ENCODE assay signal across 20 cellular contexts in genomic region chr11:69294621-69295078, GRCh38. TPM values are rescaled to one million over a fixed set of nuclear protein-coding genes. Genes with fewer than 3 reads are reported as not detected.
DNase-seq lines count a peak whose midpoint lies in the region; ATAC-seq and TF ChIP-seq lines count a peak whose summit lies in the region.
"Had no signal": no experiment of that assay in that cellular context is flagged by ENCODE, and none has a peak within 500 bp of the region (broad histone marks: within the 10 kb centered on the region; RNA-seq: fewer than 3 reads in every experiment).

No MANE protein-coding gene starts in this region.

- no peaks in the 10 kb centered on the region for H4K20me1 ChIP-seq in OCI-LY7 (ENCODE audit: insufficient read depth, low read length)

- no peaks in the 10 kb centered on the region for H3K27me3 Mint-ChIP-seq in activated naive CD4-positive, alpha-beta T cell treated with anti-CD3 and anti-CD28 coated beads, Interleukin-2, amount 50 U/mL, for 24 hours
- peaks cover 15 to 32% (median 21%) of the 10 kb centered on the region in 3 donors for H3K27me3 Mint-ChIP-seq in CD14-positive monocyte (ENCODE audit: low read depth in 3 of 3)

- POLR2A ChIA-PET in OCI-LY7 (lab: Charles Lee), result interaction anchor here (0.9 to 1.1 kb wide), 2 partner anchors 17 to 53 kb away, joined by 3 to 4 read pairs; no protein-coding TSS in a partner anchor

- no peaks in the 10 kb centered on the region for H3K36me3 Mint-ChIP-seq in activated naive CD4-positive, alpha-beta T cell treated with anti-CD3 and anti-CD28 coated beads, Interleukin-2, amount 50 U/mL, for 24 hours
- H3K36me3 Mint-ChIP-seq in CD14-positive monocyte, result peaks cover 0 to 2% of the 10 kb centered on the region in 2 donors
- H3K36me3 Mint-ChIP-seq: CD8-positive, alpha-beta T cell had no signal

- peaks cover 64% of the 10 kb centered on the region for H3K4me1 ChIP-seq in OCI-LY7 (ENCODE audit: insufficient read depth, low read length, poor library complexity, severe bottlenecking)
- peaks cover 8 to 38% of the 10 kb centered on the region in 2 donors for H3K4me1 ChIP-seq in esophagus (ENCODE audit: control insufficient read depth in 2 of 2, insufficient read depth in 2 of 2, low read length in 1 of 2)

- peak overlapping the region; percentile 66 for H3K27ac Mint-ChIP-seq in activated naive CD4-positive, alpha-beta T cell treated with anti-CD3 and anti-CD28 coated beads, Interleukin-2, amount 50 U/mL, for 24 hours
- no peak overlapping the region for H3K27ac Mint-ChIP-seq in CD14-positive monocyte
- H3K27ac Mint-ChIP-seq: CD8-positive, alpha-beta T cell had no signal

- H3K36me3 ChIP-seq in OCI-LY7 (ENCODE audit: insufficient read depth, low read length) (no peaks in the 10 kb centered on the region), esophagus (ENCODE audit: control insufficient read depth in 2 of 2, insufficient read depth in 2 of 2, low read length in 1 of 2) (peaks cover 0 to 3% of the 10 kb centered on the region in 2 donors)
- H3K36me3 ChIP-seq: left lung, vagina had no signal

- peak overlapping the region; percentile 84 for H3K27ac ChIP-seq in OCI-LY7 (ENCODE audit: low read depth, low read length, poor library complexity, severe bottlenecking)
- peak overlapping the region; percentile 26 to 83 for H3K27ac ChIP-seq in esophagus (ENCODE audit: low read depth in 2 of 2, low read length in 1 of 2)
- H3K27ac ChIP-seq: left lung, vagina had no signal

- peak overlapping the region; percentile 72 for H3K4me3 ChIP-seq in OCI-LY7 (ENCODE audit: low read depth, low read length, poor library complexity, severe bottlenecking)
- H3K4me3 ChIP-seq in esophagus (ENCODE audit: low read depth in 1 of 2, low read length in 2 of 2), result peak overlapping the region; percentile 32 to 36
- H3K4me3 ChIP-seq: left lung, vagina had no signal

- H2AFZ ChIP-seq in OCI-LY7 (ENCODE audit: low read length), result no peak overlapping the region

- CTCF ChIA-PET in OCI-LY7 (lab: Charles Lee; ENCODE audit: unreplicated experiment), result interaction anchor here (1.1 kb wide), 1 partner anchor 193 kb away, joined by 4 read pairs; no protein-coding TSS in a partner anchor

- ATAC-seq in GM21786 (IDR thresholded peaks at IDR 0.05; ENCODE audit: unreplicated experiment), result no peak
- no peak for ATAC-seq in GM21423 (IDR thresholded peaks at IDR 0.05; ENCODE audit: unreplicated experiment)
- ATAC-seq in HG02759 (IDR thresholded peaks at IDR 0.05; ENCODE audit: unreplicated experiment), result no peak
- ATAC-seq: CD8-positive, alpha-beta T cell had no signal

- TF ChIP-seq CTCF in OCI-LY7 (conservative IDR thresholded peaks at IDR 0.05; ENCODE audit: low read length) (no peak), CD14-positive monocyte (IDR thresholded peaks at IDR 0.05) (no peak)

- BruUV-seq in OCI-LY7 (replicated peaks; lab: Mats Ljungman, UMichigan), result no TSS peak

- H3K9me3 Mint-ChIP-seq in activated naive CD4-positive, alpha-beta T cell treated with anti-CD3 and anti-CD28 coated beads, Interleukin-2, amount 50 U/mL, for 24 hours, result no peaks in the 10 kb centered on the region
- peaks cover 0 to 10% (median 2%) of the 10 kb centered on the region in 7 donors for H3K9me3 Mint-ChIP-seq in CD14-positive monocyte
- H3K9me3 Mint-ChIP-seq: CD8-positive, alpha-beta T cell had no signal

- H3K27me3 ChIP-seq in esophagus (ENCODE audit: control insufficient read depth in 1 of 2, insufficient read depth in 2 of 2, low read length in 2 of 2), result no peaks in the 10 kb centered on the region
- H3K27me3 ChIP-seq: left lung, vagina had no signal

- no peak for DNase-seq in activated naive CD4-positive, alpha-beta T cell (lab: John Stamatoyannopoulos, UW)
- DNase-seq in OCI-LY7 (ENCODE audit: low spot score), result no peak
- DNase-seq in CD14-positive monocyte (ENCODE audit: low spot score), result no peak
- DNase-seq: activated CD8-positive, alpha-beta memory T cell treated with anti-CD3 and anti-CD28 coated beads, Interleukin-2, amount 50 U/mL, for 4 hours; activated gamma-delta T cell; anterior cingulate cortex; central memory CD4-positive, alpha-beta T cell; effector CD4-positive, alpha-beta T cell; NCI-H1417; NCI-H69; nucleus accumbens; retina had no signal

- H3K4me3 Mint-ChIP-seq in activated naive CD4-positive, alpha-beta T cell treated with anti-CD3 and anti-CD28 coated beads, Interleukin-2, amount 50 U/mL, for 24 hours, result no peak overlapping the region
- H3K4me3 Mint-ChIP-seq in CD14-positive monocyte, result peak overlapping the region in 1 of 2 donors; percentile 23
- H3K4me3 Mint-ChIP-seq: CD8-positive, alpha-beta T cell had no signal

- intact Hi-C loops in OCI-LY7 (cut with micrococcal nuclease; ENCODE audit: unreplicated experiment) (loop anchor here (5.0 to 10.0 kb wide), 2 partner anchors 88 to 150 kb away; no protein-coding TSS in a partner anchor), CD14-positive monocyte (cut with micrococcal nuclease) (loop anchor here (5.0 to 10.0 kb wide), 5 partner anchors 143 to 908 kb away; partner anchors contain the start of genes CCND1 (in 1 of the 2), FADD (in 1 of the 2), LTO1 (in 1 of the 2) and TPCN2 (in 1 of the 2))

- peak overlapping the region; percentile 88 for H3K4me2 ChIP-seq in OCI-LY7 (ENCODE audit: low read length)

- no peaks in the 10 kb centered on the region for H3K9me3 ChIP-seq in OCI-LY7 (ENCODE audit: low read length)
- no peaks in the 10 kb centered on the region for H3K9me3 ChIP-seq in esophagus (ENCODE audit: control insufficient read depth in 2 of 2, insufficient read depth in 1 of 2, low read depth in 1 of 2, low read length in 1 of 2)
- H3K9me3 ChIP-seq: left lung, vagina had no signal

- 85 to 89% methylated on average over 8 of the region's 8 CpGs for WGBS in esophagus, 2 donors

- H3K79me2 ChIP-seq in OCI-LY7 (ENCODE audit: insufficient read depth, low read depth, low read length), result no peaks in the 10 kb centered on the region; the same call in 1 of the 2 replicates

- H3K9me2 ChIP-seq in OCI-LY7 (ENCODE audit: insufficient read depth, low read length), result no peaks in the 10 kb centered on the region

- peaks cover 50% of the 10 kb centered on the region for H3K4me1 Mint-ChIP-seq in activated naive CD4-positive, alpha-beta T cell treated with anti-CD3 and anti-CD28 coated beads, Interleukin-2, amount 50 U/mL, for 24 hours
- peaks cover 56% of the 10 kb centered on the region for H3K4me1 Mint-ChIP-seq in CD14-positive monocyte

RNA-seq across cellular contexts. Expression of gene MYEOV, which starts 0.7 kb away (rescaled TPM):
- total RNA-seq in OCI-LY7 (2014; rRNA removed; shearing (Covaris generic)), result 1.0 and 3.2 TPM in 2 replicates
- 7.7 and 8.8 TPM in 2 replicates for total RNA-seq in OCI-LY7 (2022)
- polyA plus RNA-seq in esophagus (10 to 100 TPM; 18.3 to 32.2 TPM), CD14-positive monocyte (not detected)

Comparison
In these comparisons a context has a peak if more than half of its experiments do, and no peak if none do; other contexts are left out.
1. RNA of gene MYEOV, which starts 0.7 kb away (polyA plus RNA-seq): 18.3 to 32.2 TPM in esophagus; not detected in CD14-positive monocyte; every median in the first group is over 10 times any median in the second.